In the genomic region with DNA sequence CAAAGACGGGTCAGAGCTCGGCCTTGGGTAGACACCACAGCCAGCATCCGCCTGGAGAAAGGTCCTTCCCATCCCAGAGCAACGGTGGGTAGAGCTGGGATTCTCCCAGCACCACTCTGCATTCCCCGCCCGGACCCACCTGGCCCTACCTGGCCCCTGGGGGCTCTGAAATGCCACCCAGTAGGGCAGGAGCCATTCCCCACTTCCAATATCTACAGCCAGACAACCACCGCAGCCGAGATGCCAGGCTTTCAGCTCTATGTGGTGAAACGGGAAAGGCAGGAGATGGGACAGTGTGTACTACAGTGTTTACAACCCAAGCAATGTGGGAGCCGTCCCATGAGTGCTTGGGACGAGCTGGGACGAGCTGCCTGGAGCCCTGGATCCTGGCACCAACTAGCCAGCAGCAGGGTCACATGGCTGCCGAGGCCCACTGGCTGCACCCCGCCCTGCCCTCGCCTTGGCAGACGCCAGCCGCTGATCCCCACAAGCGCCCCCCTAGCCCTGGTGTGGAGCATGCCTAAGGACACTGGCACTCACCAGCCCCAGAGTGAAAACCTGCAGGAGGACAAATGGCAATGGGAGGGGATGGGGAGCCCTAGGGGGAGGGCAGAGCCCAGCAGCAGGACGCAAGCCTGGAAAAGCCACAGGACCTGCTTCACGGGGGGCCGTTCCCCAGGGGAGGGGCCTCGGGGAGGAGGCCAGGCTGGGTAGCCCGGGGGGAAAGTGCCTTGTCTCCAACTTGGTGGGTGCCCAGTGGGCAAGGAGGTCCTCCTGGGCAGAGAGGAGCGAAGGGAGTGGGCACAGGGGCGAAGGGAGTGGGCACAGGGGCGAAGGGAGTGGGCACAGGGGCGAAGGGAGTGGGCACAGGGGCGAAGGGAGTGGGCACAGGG, we compare ENCODE assay signal across 13 cellular contexts. TPM values are rescaled to one million over a fixed set of nuclear protein-coding genes. Genes with fewer than 3 reads are reported as not detected.
DNase-seq lines count a peak whose midpoint lies in the region; ATAC-seq and TF ChIP-seq lines count a peak whose summit lies in the region.
"Had no signal": no experiment of that assay in that cellular context is flagged by ENCODE, and none has a peak within 500 bp of the region (broad histone marks: within the 10 kb centered on the region; RNA-seq: fewer than 3 reads in every experiment).

No MANE protein-coding gene starts in this region.

- H3K4me3 ChIP-seq in LNCaP clone FGC (ENCODE audit: low read depth, low read length): 0 out of 2 replicates have a peak overlapping the region, but pooled peaks have one; percentile 1
- no peak overlapping the region for H3K4me3 ChIP-seq in effector memory CD4-positive, alpha-beta T cell (ENCODE audit: insufficient read depth, low read depth, low read length, poor library complexity, severe bottlenecking)
- no peak overlapping the region for H3K4me3 ChIP-seq in osteoblast (ENCODE audit: insufficient read depth, low read length)

- no peaks in the 10 kb centered on the region for H3K9me3 ChIP-seq in effector memory CD4-positive, alpha-beta T cell (ENCODE audit: control insufficient read depth, low read length)
- no peaks in the 10 kb centered on the region for H3K9me3 ChIP-seq in osteoblast (ENCODE audit: low read depth, low read length)

- H3K27me3 ChIP-seq in effector memory CD4-positive, alpha-beta T cell (replicated peaks; ENCODE audit: control insufficient read depth, insufficient read depth, low read length, poor library complexity, severe bottlenecking): no peaks in the 10 kb centered on the region
- peaks cover 20% of the 10 kb centered on the region for H3K27me3 ChIP-seq in osteoblast (ENCODE audit: insufficient read depth, low read length)

- H3K79me2 ChIP-seq in osteoblast (ENCODE audit: insufficient read depth, low read length): no peaks in the 10 kb centered on the region

- no peak for TF ChIP-seq CTCF in LNCaP clone FGC (IDR thresholded peaks at IDR 0.05; ENCODE audit: control insufficient read depth, extremely low read depth, insufficient read depth)
- TF ChIP-seq CTCF in osteoblast (IDR thresholded peaks at IDR 0.05; ENCODE audit: extremely low read depth, low read depth, low read length): no peak

- no peak overlapping the region for H3K4me2 ChIP-seq in osteoblast (ENCODE audit: insufficient read depth, low read length)

- H3K27ac ChIP-seq in effector memory CD4-positive, alpha-beta T cell (ENCODE audit: insufficient read depth, low read length, poor library complexity, severe bottlenecking): peak overlapping the region; percentile 14
- no peak overlapping the region for H3K27ac ChIP-seq in osteoblast (ENCODE audit: low read depth, low read length)

- no peaks in the 10 kb centered on the region for H4K20me1 ChIP-seq in osteoblast (ENCODE audit: insufficient read depth, low read length)

- H2AFZ ChIP-seq in osteoblast (ENCODE audit: low read length): no peak overlapping the region

- H3K36me3 ChIP-seq in effector memory CD4-positive, alpha-beta T cell (ENCODE audit: control insufficient read depth, insufficient read depth, low read length): peaks cover 85% of the 10 kb centered on the region
- H3K36me3 ChIP-seq in osteoblast (ENCODE audit: insufficient read depth, low read length): no peaks in the 10 kb centered on the region

- peaks cover 36% of the 10 kb centered on the region for H3K4me1 ChIP-seq in effector memory CD4-positive, alpha-beta T cell (ENCODE audit: control insufficient read depth, insufficient read depth, low read length, poor library complexity, severe bottlenecking)
- H3K4me1 ChIP-seq in osteoblast (ENCODE audit: insufficient read depth, low read length): no peaks in the 10 kb centered on the region

- ATAC-seq in HG02610 (IDR thresholded peaks at IDR 0.05; ENCODE audit: unreplicated experiment): no peak

- DNase-seq in LNCaP clone FGC (ENCODE audit: low read depth) (peak; percentile 96), osteoblast (ENCODE audit: insufficient read length, low spot score, missing footprints) (peak; percentile 85), NCI-H526 treated with DMSO at 0.1 percent for 48 hours (lab: John Stamatoyannopoulos, UW) (no peak), GM19240 (ENCODE audit: insufficient read length, low spot score) (no peak)
- DNase-seq in effector memory CD4-positive, alpha-beta T cell: no peak
- DNase-seq: activated CD4-positive, alpha-beta T cell treated with anti-CD3 and anti-CD28 coated beads for 1 hour; DMS153; IMR-90; NCI-H2171 treated with DMSO at 0.1 percent for 48 hours; SHP77 treated with DMSO at 0.1 percent for 48 hours had no signal

RNA-seq across cellular contexts. Expression of gene TMC6, which starts 13.5 kb away (rescaled TPM):
- under 0.01 TPM in 1 of 2 replicates, not detected in the other for total RNA-seq in osteoblast
- total RNA-seq: IMR-90 had no signal

RNA-seq across cellular contexts. Expression of gene TMC8, which starts 15.5 kb away (rescaled TPM):
- total RNA-seq in osteoblast: not detected in 2 replicates
- total RNA-seq: IMR-90 had no signal

RNA-seq across cellular contexts. Expression of gene C17orf99, which starts 31.1 kb away (rescaled TPM):
- not detected in 2 replicates for total RNA-seq in osteoblast
- total RNA-seq: IMR-90, kidney epithelial cell, renal cortical epithelial cell had no signal

RNA-seq across cellular contexts. Expression of gene SYNGR2, which starts 53.3 kb away (rescaled TPM):
- total RNA-seq in osteoblast: 1.5 and 3.3 TPM in 2 replicates

Comparison
In these comparisons a context has a peak if more than half of its experiments do, and no peak if none do; other contexts are left out.
1. DNase-seq: peak in LNCaP clone FGC (single experiment) and osteoblast (single experiment); none in effector memory CD4-positive, alpha-beta T cell (0 of 3), NCI-H526 treated with DMSO at 0.1 percent for 48 hours (single experiment) and GM19240 (single experiment).